ENCODE assay signal across 14 cellular contexts in the genomic region with DNA sequence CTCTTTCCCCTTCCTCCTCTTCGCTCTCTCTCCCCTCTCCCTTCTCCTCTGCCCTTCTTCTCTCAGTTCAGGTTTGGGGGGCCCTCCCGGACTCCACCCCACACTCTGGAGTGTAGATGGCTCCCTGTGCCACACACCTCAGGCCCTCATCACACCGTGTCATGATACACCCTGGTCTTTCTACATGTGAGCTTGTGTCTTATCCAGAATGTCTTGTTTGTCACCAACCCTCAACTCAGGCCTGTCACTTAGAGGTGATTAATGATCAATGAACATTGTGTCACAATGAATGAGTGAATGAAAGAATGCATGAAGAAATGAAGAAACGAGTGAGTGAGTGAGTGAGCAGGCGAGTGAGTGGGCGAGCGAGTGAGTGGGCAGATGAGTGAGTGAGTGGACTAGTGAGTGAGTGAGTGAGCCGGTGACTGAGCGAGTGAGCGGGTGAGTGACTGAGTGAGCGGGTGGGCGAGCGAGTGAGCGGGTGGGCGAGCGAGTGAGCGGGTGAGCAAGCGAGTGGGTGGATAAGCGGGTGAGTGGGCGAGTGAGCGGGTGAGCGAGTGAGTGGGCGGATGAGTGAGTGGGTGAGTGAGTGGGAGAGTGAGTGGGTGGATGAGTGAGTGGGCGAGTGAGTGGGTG. TPM values are rescaled to one million over a fixed set of nuclear protein-coding genes. Genes with fewer than 3 reads are reported as not detected.
DNase-seq lines count a peak whose midpoint lies in the region; ATAC-seq, FAIRE-seq and TF ChIP-seq lines count a peak whose summit lies in the region.
"Had no signal": no experiment of that assay in that cellular context is flagged by ENCODE, and none has a peak within 500 bp of the region (broad histone marks: within the 10 kb centered on the region; RNA-seq: fewer than 3 reads in every experiment).

No MANE protein-coding gene starts in this region.

- intact Hi-C loops in PC-9 (cut with micrococcal nuclease; ENCODE audit: unreplicated experiment), result no loop called here

- peaks cover 19% of the 10 kb centered on the region for H4K20me1 ChIP-seq in PC-9 (ENCODE audit: insufficient read depth)

- peaks cover 33% of the 10 kb centered on the region for H3K36me3 ChIP-seq in PC-9 (ENCODE audit: low read depth)
- peaks cover 9% of the 10 kb centered on the region for H3K36me3 ChIP-seq in bronchial epithelial cell (ENCODE audit: control insufficient read depth, insufficient read depth, low read length)

- no peaks in the 10 kb centered on the region for H3K9me2 ChIP-seq in PC-9 (ENCODE audit: insufficient read depth)

- H3K79me2 ChIP-seq in PC-9 (ENCODE audit: low read depth), result peaks cover 76% of the 10 kb centered on the region

- no peak overlapping the region for H2AFZ ChIP-seq in PC-9

- H3F3A ChIP-seq in PC-9 (ENCODE audit: insufficient read depth, low read depth), result peaks cover 54% of the 10 kb centered on the region

- POLR2A ChIA-PET in PC-9 (lab: Charles Lee; ENCODE audit: unreplicated experiment), result no interaction called here

- TF ChIP-seq CTCF in GM12864 (IDR thresholded peaks at IDR 0.05; ENCODE audit: low read depth, low read length, missing control alignments), result no peak
- no peak for TF ChIP-seq CTCF in PC-9 (conservative IDR thresholded peaks at IDR 0.05)
- no peak for TF ChIP-seq CTCF in bronchial epithelial cell (IDR thresholded peaks at IDR 0.05; ENCODE audit: insufficient read depth, low read length, severe bottlenecking)

- peak; percentile 36 for FAIRE-seq in bronchial epithelial cell (lab: Jason Lieb, UNC)
- FAIRE-seq: GM18507 had no signal

- no peaks in the 10 kb centered on the region for H3K9me3 ChIP-seq in PC-9 (ENCODE audit: insufficient read depth, low read depth)
- H3K9me3 ChIP-seq: thoracic aorta had no signal

- DNase-seq in GM12864 (ENCODE audit: low read depth), result peak; percentile 30
- peak in 1 of 2 experiments; percentile 71 for DNase-seq in PC-9
- no peak for DNase-seq in bronchial epithelial cell (ENCODE audit: low read depth)
- peak; percentile 17 for DNase-seq in stimulated activated CD4-positive, alpha-beta T cell treated with anti-CD3 and anti-CD28 coated beads, Interleukin-12 subunit alpha, Interleukin-12 subunit beta, amount 100 ng/mL, for 4 hours
- DNase-seq in iPS-NIHi7 (ENCODE audit: extremely low spot score), result no peak
- no peak for DNase-seq in NCI-H510A treated with DMSO at 0.1 percent for 48 hours (lab: John Stamatoyannopoulos, UW)
- DNase-seq: effector CD4-positive, alpha-beta T cell; hypothalamus had no signal

- H3K27me3 ChIP-seq in PC-9 (ENCODE audit: insufficient read depth, low read depth) (no peaks in the 10 kb centered on the region), bronchial epithelial cell (ENCODE audit: control insufficient read depth, insufficient read depth, low read length) (no peaks in the 10 kb centered on the region)

- H3K4me3 ChIP-seq in GM12864 (ENCODE audit: low read depth, low read length), result no peak overlapping the region
- peak overlapping the region; percentile 74 for H3K4me3 ChIP-seq in PC-9
- H3K4me3 ChIP-seq in bronchial epithelial cell (ENCODE audit: low read depth, low read length), result no peak overlapping the region
- H3K4me3 ChIP-seq: thoracic aorta had no signal

- peaks cover 45% of the 10 kb centered on the region for H3K4me1 ChIP-seq in PC-9 (replicated peaks; ENCODE audit: insufficient read depth)

- H3K4me2 ChIP-seq in PC-9, result peak overlapping the region; percentile 91

- ATAC-seq in HG03108 (IDR thresholded peaks at IDR 0.05; ENCODE audit: unreplicated experiment) (no peak), HG03354 (IDR thresholded peaks at IDR 0.05; ENCODE audit: poor library complexity, severe bottlenecking, unreplicated experiment) (no peak)

- CTCF ChIA-PET in PC-9 (lab: Charles Lee), result interaction anchor here (0.6 to 0.7 kb wide), 3 partner anchors 10 to 1716 kb away, joined by 3 to 11 read pairs (median 5); a partner anchor contains a TSS

- no TSS peak for BruUV-seq in PC-9 (replicated peaks; lab: Mats Ljungman, UMichigan)

- no peak overlapping the region for H3K27ac ChIP-seq in PC-9
- H3K27ac ChIP-seq: thoracic aorta had no signal

RNA-seq across cellular contexts. Expression of a gene that starts 33.8 kb away (rescaled TPM):
- total RNA-seq in PC-9 (2021) (502 and 559 TPM in 2 replicates), bronchial epithelial cell (136 and 165 TPM in 2 replicates)

RNA-seq across cellular contexts. Expression of a gene that starts 45.5 kb away (rescaled TPM):
- total RNA-seq in PC-9 (2021) (not detected in 2 replicates), bronchial epithelial cell (not detected in 2 replicates)
- total RNA-seq: M059J, myocyte, thoracic aorta had no signal

RNA-seq across cellular contexts. Expression of a gene that starts 46.2 kb away (rescaled TPM):
- total RNA-seq in PC-9 (2021) (37.1 and 39.3 TPM in 2 replicates), bronchial epithelial cell (1.3 and 1.6 TPM in 2 replicates)

Comparison
In these comparisons a context has a peak if more than half of its experiments do, and no peak if none do; other contexts are left out.
1. DNase-seq: peak in GM12864 (single experiment) and stimulated activated CD4-positive, alpha-beta T cell treated with anti-CD3 and anti-CD28 coated beads, Interleukin-12 subunit alpha, Interleukin-12 subunit beta, amount 100 ng/mL, for 4 hours (single experiment); none in bronchial epithelial cell (single experiment), iPS-NIHi7 (single experiment) and NCI-H510A treated with DMSO at 0.1 percent for 48 hours (single experiment).
2. RNA of a gene that starts 46.2 kb away (total RNA-seq): 37.1 to 39.3 TPM in PC-9; 1.3 to 1.6 TPM in bronchial epithelial cell; every median in the first group is over 10 times any median in the second.